8 cellular contexts compared by ENCODE assay signal in genomic region chr2:234135750-234136221, GRCh38.
A peak's percentile ranks its signal among the peaks of the same experiment; 100 is the strongest.
DNase-seq lines count a peak whose midpoint lies in the region; ATAC-seq and TF ChIP-seq lines count a peak whose summit lies in the region.

No MANE protein-coding gene starts in this region.

- no peaks in the 10 kb centered on the region for H3K79me1 ChIP-seq in IMR-90 (ENCODE audit: low read depth in 1 of 2, low read length in 2 of 2)
- H3K79me1 ChIP-seq in neuronal stem cell (ENCODE audit: low read depth, low read length), result no peaks in the 10 kb centered on the region

- CTCF ChIA-PET in IMR-90 (lab: Yijun Ruan, JAX), result interaction anchor here (0.6 to 1.6 kb wide), 13 partner anchors 122 to 981 kb away, joined by 3 to 9 read pairs (median 4); partner anchors contain the start of gene ARL4C
- CTCF ChIA-PET in PC-3 (lab: Charles Lee), result interaction anchor here (0.6 to 1.0 kb wide), 8 partner anchors 8 to 981 kb away, joined by 3 to 5 read pairs (median 4); partner anchors contain the start of gene ARL4C

- DNase-seq in GM04504 (ENCODE audit: low read depth) (peak; percentile 53), IMR-90 (peak; percentile 76), PC-3 (peak; percentile 82), activated T-helper 1 cell treated with Interleukin-2 at 50 U/mL for 16 hours (ENCODE audit: low read depth) (peak; percentile 9), fibroblast of the aortic adventitia (ENCODE audit: low read depth) (peak; percentile 84), neuronal stem cell (ENCODE audit: low spot score) (peak; percentile 77), type B pancreatic cell (ENCODE audit: extremely low spot score, unreplicated experiment) (peak; percentile 74)

- peak overlapping the region; percentile 38 for H3K4ac ChIP-seq in IMR-90 (ENCODE audit: low read depth, low read length)
- H3K4ac ChIP-seq in neuronal stem cell (ENCODE audit: low read length), result no peak overlapping the region

- H4K20me1 ChIP-seq in IMR-90 (ENCODE audit: insufficient read depth, low read length), result no peaks in the 10 kb centered on the region
- no peaks in the 10 kb centered on the region for H4K20me1 ChIP-seq in PC-3 (ENCODE audit: low read length)

- ATAC-seq in IMR-90 (ENCODE audit: low read depth), result peak; percentile 98
- ATAC-seq in PC-3, result peak; percentile 74
- no peak for ATAC-seq in GM21390 (IDR thresholded peaks at IDR 0.05; ENCODE audit: unreplicated experiment)

- no peak overlapping the region for H2BK15ac ChIP-seq in IMR-90 (ENCODE audit: low read depth, low read length)
- H2BK15ac ChIP-seq in neuronal stem cell (ENCODE audit: low read length), result peak overlapping the region; percentile 30

- peak; percentile 89 for TF ChIP-seq CTCF in IMR-90 (conservative IDR thresholded peaks at IDR 0.05; ENCODE audit: low read depth, low read length)
- peak; percentile 91 for TF ChIP-seq CTCF in PC-3 (conservative IDR thresholded peaks at IDR 0.05; ENCODE audit: low read depth, low read length)
- peak; percentile 83 for TF ChIP-seq CTCF in fibroblast of the aortic adventitia (IDR thresholded peaks at IDR 0.05; ENCODE audit: insufficient read depth, low read length)
- peak; percentile 89 for TF ChIP-seq CTCF in type B pancreatic cell (conservative IDR thresholded peaks at IDR 0.05)

- peak overlapping the region in 1 of 2 experiments; percentile 32; a peak in 1 of 4 replicates for H4K8ac ChIP-seq in IMR-90 (ENCODE audit: low read depth in 2 of 2, low read length in 2 of 2)
- H4K8ac ChIP-seq in neuronal stem cell (ENCODE audit: low read depth, low read length), result no peak overlapping the region

- H2BK120ac ChIP-seq in IMR-90 (ENCODE audit: low read depth, low read length), result peak overlapping the region; percentile 61; the same call in 1 of the 2 replicates
- no peak overlapping the region for H2BK120ac ChIP-seq in neuronal stem cell (ENCODE audit: low read depth, low read length)

- no TSS peak for BruUV-seq in IMR-90 (replicated peaks; lab: Mats Ljungman, UMichigan)
- BruUV-seq in PC-3 (replicated peaks; lab: Mats Ljungman, UMichigan), result no TSS peak

- H3K9me3 Mint-ChIP-seq in type B pancreatic cell, result peaks cover 16% of the 10 kb centered on the region

- H3K4me1 ChIP-seq in IMR-90 (ENCODE audit: control insufficient read depth, insufficient read depth, low read length), result no peaks in the 10 kb centered on the region
- peaks cover 46% of the 10 kb centered on the region for H3K4me1 ChIP-seq in PC-3 (ENCODE audit: insufficient read depth, low read length)
- H3K4me1 ChIP-seq in neuronal stem cell (ENCODE audit: control insufficient read depth in 2 of 2, insufficient read depth in 1 of 2, low read depth in 1 of 2, low read length in 2 of 2), result peaks cover 0 to 10% of the 10 kb centered on the region in 2 donors

- H3K27me3 Mint-ChIP-seq in type B pancreatic cell, result peaks cover 3% of the 10 kb centered on the region

- H3K4me2 ChIP-seq in IMR-90 (ENCODE audit: low read depth, low read length) (no peak overlapping the region), PC-3 (ENCODE audit: low read length) (peak overlapping the region; percentile 9; the same call in 1 of the 2 replicates), neuronal stem cell (ENCODE audit: insufficient read depth, low read length, poor library complexity, severe bottlenecking) (no peak overlapping the region)

- in situ Hi-C loops in IMR-90 (cut with MboI; ENCODE audit: low sequenced_read_pairs), result loop anchor here (5.0 to 10.0 kb wide), 3 partner anchors 367 to 979 kb away; no protein-coding TSS in a partner anchor

- H3K9me3 ChIP-seq in IMR-90 (ENCODE audit: control insufficient read depth, insufficient read depth, low read length), result peaks cover 8% of the 10 kb centered on the region; the same call in 1 of the 2 replicates
- no peaks in the 10 kb centered on the region for H3K9me3 ChIP-seq in PC-3 (ENCODE audit: low read length)
- H3K9me3 ChIP-seq in neuronal stem cell (replicated peaks in 1 of 2; ENCODE audit: control insufficient read depth in 2 of 2, insufficient read depth in 1 of 2, low read depth in 1 of 2, low read length in 2 of 2), result peaks cover 0 to 2% of the 10 kb centered on the region in 2 donors

- H3K23ac ChIP-seq in IMR-90 (ENCODE audit: low read depth, low read length), result no peak overlapping the region
- no peak overlapping the region for H3K23ac ChIP-seq in neuronal stem cell (ENCODE audit: low read depth, low read length, poor library complexity)

- H3F3A ChIP-seq in PC-3 (ENCODE audit: low read length, unreplicated experiment), result no peaks in the 10 kb centered on the region

- POLR2A ChIA-PET in IMR-90 (lab: Charles Lee; ENCODE audit: unreplicated experiment) (no interaction called here), PC-3 (lab: Charles Lee; ENCODE audit: unreplicated experiment) (no interaction called here)

- peak; percentile 96 for TF ChIP-seq RAD21 in IMR-90 (IDR thresholded peaks at IDR 0.05; ENCODE audit: low read length)

- peaks cover 11% of the 10 kb centered on the region for H3K27me3 ChIP-seq in IMR-90 (ENCODE audit: control insufficient read depth, insufficient read depth, low read length)
- no peaks in the 10 kb centered on the region for H3K27me3 ChIP-seq in PC-3 (ENCODE audit: low read length)
- H3K27me3 ChIP-seq in neuronal stem cell (ENCODE audit: control insufficient read depth in 3 of 3, insufficient read depth in 3 of 3, low read depth in 1 of 3, low read length in 3 of 3), result peaks cover 0 to 3% (median 0%) of the 10 kb centered on the region in 3 experiments

- no peak overlapping the region for H2AK9ac ChIP-seq in IMR-90 (replicated peaks; ENCODE audit: low read depth, low read length, poor library complexity)

- H3K4me1 Mint-ChIP-seq in type B pancreatic cell (ENCODE audit: unreplicated experiment), result peaks cover 33% of the 10 kb centered on the region

- H3K9ac ChIP-seq in IMR-90 (ENCODE audit: low read depth, low read length), result no peak overlapping the region
- H3K9ac ChIP-seq in PC-3 (ENCODE audit: low read length), result peak overlapping the region; percentile 24; the same call in 1 of the 2 replicates
- H3K9ac ChIP-seq in neuronal stem cell (ENCODE audit: low read depth, low read length, poor library complexity), result peak overlapping the region; percentile 65

- no peaks in the 10 kb centered on the region for H3K36me3 Mint-ChIP-seq in type B pancreatic cell

- H3K18ac ChIP-seq in IMR-90 (ENCODE audit: low read depth, low read length) (no peak overlapping the region), neuronal stem cell (ENCODE audit: low read length) (peak overlapping the region; percentile 92)

- no peak overlapping the region for H4K91ac ChIP-seq in IMR-90 (ENCODE audit: insufficient read depth, low read depth, low read length)
- peak overlapping the region; percentile 68 for H4K91ac ChIP-seq in neuronal stem cell (ENCODE audit: low read depth, low read length, poor library complexity)

- H3K4me3 ChIP-seq in IMR-90 (ENCODE audit: insufficient read depth, low read depth, low read length), result no peak overlapping the region
- H3K4me3 ChIP-seq in PC-3 (ENCODE audit: low read length), result no peak overlapping the region
- H3K4me3 ChIP-seq in fibroblast of the aortic adventitia (ENCODE audit: low read depth, low read length), result no peak overlapping the region
- H3K4me3 ChIP-seq in neuronal stem cell (ENCODE audit: low read length in 2 of 2), result no peak overlapping the region

- H3K27ac Mint-ChIP-seq in type B pancreatic cell, result peak overlapping the region; percentile 92

- no peaks in the 10 kb centered on the region for H3K79me2 ChIP-seq in PC-3 (ENCODE audit: low read length)

- no peak overlapping the region for H2BK5ac ChIP-seq in IMR-90 (ENCODE audit: low read depth, low read length, poor library complexity, severe bottlenecking)
- no peak overlapping the region for H2BK5ac ChIP-seq in neuronal stem cell (ENCODE audit: low read length)

- H3K36me3 ChIP-seq in IMR-90 (ENCODE audit: control insufficient read depth, insufficient read depth, low read length) (no peaks in the 10 kb centered on the region), PC-3 (ENCODE audit: low read depth, low read length) (no peaks in the 10 kb centered on the region), neuronal stem cell (replicated peaks in 1 of 2; ENCODE audit: control insufficient read depth in 2 of 2, insufficient read depth in 2 of 2, low read length in 2 of 2) (no peaks in the 10 kb centered on the region)

- dilution Hi-C loops in IMR-90 (cut with HindIII; ENCODE audit: low sequenced_read_pairs, unreplicated experiment), result no loop called here

- H3K27ac ChIP-seq in IMR-90 (ENCODE audit: insufficient read depth, low read length) (no peak overlapping the region), PC-3 (ENCODE audit: low read length) (peak overlapping the region; percentile 48), neuronal stem cell (replicated peaks; ENCODE audit: low read length) (no peak overlapping the region)

- H2BK20ac ChIP-seq in IMR-90 (ENCODE audit: low read depth, low read length), result peak overlapping the region; percentile 63

- H2AK5ac ChIP-seq in IMR-90 (ENCODE audit: low read depth, low read length), result peak overlapping the region; percentile 53; the same call in 1 of the 2 replicates
- H2AK5ac ChIP-seq in neuronal stem cell (ENCODE audit: low read depth, low read length), result peak overlapping the region; percentile 83

- TF ChIP-seq POLR2A in IMR-90 (IDR thresholded peaks at IDR 0.05; ENCODE audit: low read depth, low read length), result peak; percentile 40; the same call in 1 of the 2 replicates

- no CpG with 5 or more reads among the region's 16 CpGs for WGBS in IMR-90 (ENCODE audit: extremely low coverage in 2 of 2, insufficient read length in 1 of 2), 2 experiments
- no CpG with 5 or more reads among the region's 16 CpGs for WGBS in neuronal stem cell (ENCODE audit: extremely low coverage in 2 of 2, insufficient read length in 2 of 2, insufficient replicate concordance in 1 of 2), 2 donors

- no peak overlapping the region for H2BK12ac ChIP-seq in neuronal stem cell (ENCODE audit: low read length)

- peak overlapping the region; percentile 79 for H2AFZ ChIP-seq in IMR-90 (replicated peaks; ENCODE audit: low read length, poor library complexity)
- H2AFZ ChIP-seq in PC-3 (ENCODE audit: low read length), result peak overlapping the region; percentile 31
- peak overlapping the region; percentile 58 for H2AFZ ChIP-seq in neuronal stem cell (ENCODE audit: low read length)

- no peaks in the 10 kb centered on the region for H3K9me1 ChIP-seq in IMR-90 (ENCODE audit: insufficient read depth, low read length)

- intact Hi-C loops in IMR-90 (cut with micrococcal nuclease), result loop anchor here (1.0 to 5.0 kb wide), 8 partner anchors 123 to 982 kb away; no protein-coding TSS in a partner anchor
- intact Hi-C loops in PC-3 (cut with micrococcal nuclease), result loop anchor here (1.0 to 5.0 kb wide), 7 partner anchors 115 to 412 kb away; no protein-coding TSS in a partner anchor

- no peak overlapping the region for H3K14ac ChIP-seq in IMR-90 (replicated peaks; ENCODE audit: low read depth, low read length)
- peak overlapping the region; percentile 91 for H3K14ac ChIP-seq in neuronal stem cell (ENCODE audit: low read length)

- H3K56ac ChIP-seq in IMR-90 (ENCODE audit: extremely low read depth, insufficient read depth, low read length), result no peak overlapping the region

- H3K4me3 Mint-ChIP-seq in type B pancreatic cell, result peak overlapping the region; percentile 75

- no peaks in the 10 kb centered on the region for H3K9me2 ChIP-seq in PC-3 (replicated peaks; ENCODE audit: low read length)

- no peak overlapping the region for H4K5ac ChIP-seq in IMR-90 (ENCODE audit: low read depth, low read length)

TF ChIP-seq in IMR-90, 13 proteins besides CTCF, POLR2A, EP300 and RAD21 (continues in another document):
- no peak for TF ChIP-seq MAFK (IDR thresholded peaks at IDR 0.05; ENCODE audit: low read depth, low read length)

Comparison
In these comparisons a context has a peak if more than half of its experiments do, and no peak if none do; other contexts are left out.
1. DNase-seq: peak in every context shown above with its lines; median percentile 84 in fibroblast of the aortic adventitia; 82 in PC-3; 77 in neuronal stem cell; 76 in IMR-90; 74 in type B pancreatic cell; 53 in GM04504; 9 in activated T-helper 1 cell treated with Interleukin-2 at 50 U/mL for 16 hours.